Comparison of ENCODE assay signal across 26 cellular contexts in genomic region chr21:39972976-39973375, GRCh38.
"Had no signal": no experiment of that assay in that cellular context is flagged by ENCODE, and none has a peak within 500 bp of the region (broad histone marks: within the 10 kb centered on the region; RNA-seq: fewer than 3 reads in every experiment).

No MANE protein-coding gene starts in this region.

- H3K27ac Mint-ChIP-seq: naive thymus-derived CD8-positive, alpha-beta T cell; nephron; stimulated activated effector memory CD8-positive, alpha-beta T cell treated with anti-CD3 and anti-CD28 coated beads, Interleukin-12 subunit alpha, Interleukin-12 subunit beta, amount 100 ng/mL, for 72 hours; stimulated activated naive CD8-positive, alpha-beta T cell treated with anti-CD3 and anti-CD28 coated beads, Interleukin-15, Interleukin-2, amounts not matched to agents 100 ng/mL and 50 ng/mL, for 24 hours had no signal

- H3K9me3 Mint-ChIP-seq: nephron; stimulated activated naive CD8-positive, alpha-beta T cell treated with anti-CD3 and anti-CD28 coated beads, Interleukin-15, Interleukin-2, amounts not matched to agents 100 ng/mL and 50 ng/mL, for 24 hours had no signal

- H3K4me3 ChIP-seq: left ventricle myocardium inferior, lung, ovary, prostate gland, skin epidermis, spleen, suprapubic skin, thoracic aorta, tibial artery, upper lobe of left lung, vagina had no signal

- H3K9me3 ChIP-seq: neutrophil, ovary, prostate gland, thoracic aorta, tibial artery, upper lobe of left lung, vagina had no signal

- H3K27ac ChIP-seq: left ventricle myocardium inferior, neutrophil, ovary, prostate gland, skin epidermis, spleen, suprapubic skin, thoracic aorta, tibial artery, upper lobe of left lung, vagina had no signal

- H3K4me3 Mint-ChIP-seq: naive thymus-derived CD8-positive, alpha-beta T cell; nephron; neural crest cell; stimulated activated effector memory CD8-positive, alpha-beta T cell treated with anti-CD3 and anti-CD28 coated beads, Interleukin-12 subunit alpha, Interleukin-12 subunit beta, amount 100 ng/mL, for 72 hours; stimulated activated naive CD8-positive, alpha-beta T cell treated with anti-CD3 and anti-CD28 coated beads, Interleukin-15, Interleukin-2, amounts not matched to agents 100 ng/mL and 50 ng/mL, for 24 hours had no signal

- H3K27me3 ChIP-seq: neutrophil, ovary, suprapubic skin, upper lobe of left lung, vagina had no signal

- H3K36me3 ChIP-seq: left ventricle myocardium inferior, neutrophil, ovary, prostate gland, spleen, suprapubic skin, thoracic aorta, tibial artery, upper lobe of left lung, vagina had no signal

- H3K4me1 ChIP-seq: left ventricle myocardium inferior, prostate gland, spleen, suprapubic skin, tibial artery, upper lobe of left lung, vagina had no signal

- H3K4me1 Mint-ChIP-seq: naive thymus-derived CD8-positive, alpha-beta T cell; nephron; stimulated activated effector memory CD8-positive, alpha-beta T cell treated with anti-CD3 and anti-CD28 coated beads, Interleukin-12 subunit alpha, Interleukin-12 subunit beta, amount 100 ng/mL, for 72 hours had no signal

- DNase-seq: islet precursor cell; left ventricle myocardium inferior; mesendoderm; midbrain; naive thymus-derived CD8-positive, alpha-beta T cell; occipital lobe; ovary; retina; right cardiac atrium; spleen; stimulated activated CD4-positive, alpha-beta T cell treated with anti-CD3 and anti-CD28 coated beads, Interleukin-4, amount 100 ng/mL, for 24 hours; stimulated activated naive CD4-positive, alpha-beta T cell; tibial artery; upper lobe of left lung had no signal

- ATAC-seq: naive thymus-derived CD8-positive, alpha-beta T cell; right cardiac atrium; sciatic nerve; stimulated activated effector memory CD8-positive, alpha-beta T cell treated with anti-CD3 and anti-CD28 coated beads, Interleukin-12 subunit alpha, Interleukin-12 subunit beta, amount 100 ng/mL, for 72 hours had no signal

- H3K36me3 Mint-ChIP-seq: naive thymus-derived CD8-positive, alpha-beta T cell; stimulated activated effector memory CD8-positive, alpha-beta T cell treated with anti-CD3 and anti-CD28 coated beads, Interleukin-12 subunit alpha, Interleukin-12 subunit beta, amount 100 ng/mL, for 72 hours had no signal
